20 cellular contexts compared by ENCODE assay signal in genomic region chr11:126426126-126426525, GRCh38.
A peak's percentile ranks its signal among the peaks of the same experiment; 100 is the strongest.
DNase-seq lines count a peak whose midpoint lies in the region; ATAC-seq, FAIRE-seq and TF ChIP-seq lines count a peak whose summit lies in the region.
"Had no signal": no experiment of that assay in that cellular context is flagged by ENCODE, and none has a peak within 500 bp of the region (broad histone marks: within the 10 kb centered on the region; RNA-seq: fewer than 3 reads in every experiment).

No MANE protein-coding gene starts in this region.

- H3K36me3 ChIP-seq in BLaER1 treated with 17β-estradiol and CSF1 and Interleukin-3, amounts not matched to agents 10 nM and 100 nM = no peaks in the 10 kb centered on the region
- H3K36me3 ChIP-seq in PC-3 (ENCODE audit: low read depth, low read length) (no peaks in the 10 kb centered on the region; the same call in 1 of the 2 replicates), colonic mucosa (no peaks in the 10 kb centered on the region)

- H3K4me3 Mint-ChIP-seq in osteocyte (ENCODE audit: unreplicated experiment) (no peak overlapping the region), Calu3 (ENCODE audit: low read depth, unreplicated experiment) (no peak overlapping the region)
- H3K4me3 Mint-ChIP-seq: CD8-positive, alpha-beta T cell had no signal

- POLR2A ChIA-PET in PC-3 (lab: Charles Lee; ENCODE audit: unreplicated experiment) = no interaction called here

- no peak for TF ChIP-seq POLR2A in H54 (IDR thresholded peaks at IDR 0.05; ENCODE audit: low read depth, low read length)

- H3K79me2 ChIP-seq in PC-3 (ENCODE audit: low read length) = no peaks in the 10 kb centered on the region

- no peak overlapping the region for H2AFZ ChIP-seq in PC-3 (ENCODE audit: low read length)

- peak overlapping the region in 8 of 11 experiments; percentile 39 to 96 (median 80); a peak in 15 of 22 replicates for H3K4me2 ChIP-seq in BLaER1 treated with 17β-estradiol and CSF1 and Interleukin-3, amounts not matched to agents 10 nM and 100 nM
- H3K4me2 ChIP-seq in PC-3 (ENCODE audit: low read length) = no peak overlapping the region

- BruUV-seq in PC-3 (replicated peaks; lab: Mats Ljungman, UMichigan) = no TSS peak
- BruUV-seq in Calu3 (replicated peaks; lab: Mats Ljungman, UMichigan) = no TSS peak

- FAIRE-seq in H54 (lab: Jason Lieb, UNC) = no peak
- FAIRE-seq: A204.1, GM12892, H1 had no signal

- no peaks in the 10 kb centered on the region for H3K9me2 ChIP-seq in PC-3 (replicated peaks; ENCODE audit: low read length)

- DNase-seq in PC-3 = peak; percentile 42
- DNase-seq in colonic mucosa = peak; percentile 67
- DNase-seq in osteocyte (ENCODE audit: extremely low spot score, unreplicated experiment) = no peak
- no peak for DNase-seq in stimulated activated CD4-positive, alpha-beta T cell treated with anti-CD3 and anti-CD28 coated beads, Interleukin-4, amount 100 ng/mL, for 1 hour
- no peak for DNase-seq in Calu3
- DNase-seq in H54 (ENCODE audit: insufficient read length, low spot score) = no peak
- DNase-seq: CD8-positive, alpha-beta T cell; DMS53; EL; MV-4-11; NCI-H1417; NCI-H187; NCI-H2107; NCI-H510A treated with DMSO at 0.1 percent for 48 hours; NCI-H82 had no signal

- H3K4me3 ChIP-seq in BLaER1 treated with 17β-estradiol and CSF1 and Interleukin-3, amounts not matched to agents 10 nM and 100 nM = no peak overlapping the region
- no peak overlapping the region for H3K4me3 ChIP-seq in PC-3 (ENCODE audit: low read length)
- H3K4me3 ChIP-seq in colonic mucosa = no peak overlapping the region

- no peak overlapping the region for H3K9ac ChIP-seq in BLaER1 treated with 17β-estradiol and CSF1 and Interleukin-3, amounts not matched to agents 10 nM and 100 nM
- no peak overlapping the region for H3K9ac ChIP-seq in PC-3 (ENCODE audit: low read length)
- H3K9ac ChIP-seq in colonic mucosa (ENCODE audit: low read depth in 2 of 2, low read length in 2 of 2) = no peak overlapping the region

- peaks cover 0 to 41% (median 0%) of the 10 kb centered on the region in 11 experiments; a peak in 5 of 22 replicates for H3K27me3 ChIP-seq in BLaER1 treated with 17β-estradiol and CSF1 and Interleukin-3, amounts not matched to agents 10 nM and 100 nM
- H3K27me3 ChIP-seq in PC-3 (ENCODE audit: low read length) (no peaks in the 10 kb centered on the region), colonic mucosa (no peaks in the 10 kb centered on the region)

- peaks cover 0 to 22% (median 0%) of the 10 kb centered on the region in 11 experiments; a peak in 3 of 22 replicates for H4K20me1 ChIP-seq in BLaER1 treated with 17β-estradiol and CSF1 and Interleukin-3, amounts not matched to agents 10 nM and 100 nM
- H4K20me1 ChIP-seq in PC-3 (ENCODE audit: low read length) = no peaks in the 10 kb centered on the region

- ATAC-seq in PC-3 (no peak), HG03175 (IDR thresholded peaks at IDR 0.05; ENCODE audit: unreplicated experiment) (no peak)
- ATAC-seq: CD8-positive, alpha-beta T cell had no signal

- H3K9me3 ChIP-seq in BLaER1 treated with 17β-estradiol and CSF1 and Interleukin-3, amounts not matched to agents 10 nM and 100 nM (replicated peaks in 1 of 11) = no peaks in the 10 kb centered on the region
- H3K9me3 ChIP-seq in PC-3 (ENCODE audit: low read length) (no peaks in the 10 kb centered on the region), colonic mucosa (no peaks in the 10 kb centered on the region)

- H3K4me1 ChIP-seq in BLaER1 treated with 17β-estradiol and CSF1 and Interleukin-3, amounts not matched to agents 10 nM and 100 nM = peaks cover 21 to 100% (median 90%) of the 10 kb centered on the region in 10 experiments
- H3K4me1 ChIP-seq in PC-3 (ENCODE audit: insufficient read depth, low read length) (peaks cover 10% of the 10 kb centered on the region), colonic mucosa (peaks cover 30% of the 10 kb centered on the region)

- H3K36me3 Mint-ChIP-seq in osteocyte (ENCODE audit: unreplicated experiment) (peaks cover 2% of the 10 kb centered on the region), Calu3 (ENCODE audit: insufficient read depth, unreplicated experiment) (no peaks in the 10 kb centered on the region)
- H3K36me3 Mint-ChIP-seq: CD8-positive, alpha-beta T cell had no signal

- peaks cover 20% of the 10 kb centered on the region for H3K4me1 Mint-ChIP-seq in osteocyte (ENCODE audit: unreplicated experiment)
- H3K4me1 Mint-ChIP-seq in Calu3 (ENCODE audit: low read depth, unreplicated experiment) = peaks cover 12% of the 10 kb centered on the region

- H3K27me3 Mint-ChIP-seq in osteocyte (ENCODE audit: unreplicated experiment) = no peaks in the 10 kb centered on the region
- H3K27me3 Mint-ChIP-seq in Calu3 (ENCODE audit: unreplicated experiment) = no peaks in the 10 kb centered on the region

- no peaks in the 10 kb centered on the region for H3F3A ChIP-seq in PC-3 (ENCODE audit: low read length, unreplicated experiment)

- intact Hi-C loops in PC-3 (cut with micrococcal nuclease) (no loop called here), colonic mucosa (cut with DNase I) (no loop called here), Calu3 (cut with micrococcal nuclease; ENCODE audit: unreplicated experiment) (no loop called here)

- no peak overlapping the region for H3K27ac ChIP-seq in BLaER1 treated with 17β-estradiol and CSF1 and Interleukin-3, amounts not matched to agents 10 nM and 100 nM
- H3K27ac ChIP-seq in PC-3 (ENCODE audit: low read length) (no peak overlapping the region), colonic mucosa (peak overlapping the region; percentile 39)

- no peaks in the 10 kb centered on the region for H3K9me3 Mint-ChIP-seq in osteocyte (ENCODE audit: unreplicated experiment)
- no peaks in the 10 kb centered on the region for H3K9me3 Mint-ChIP-seq in Calu3 (ENCODE audit: low read depth, unreplicated experiment)
- H3K9me3 Mint-ChIP-seq: CD8-positive, alpha-beta T cell had no signal

- H3K27ac Mint-ChIP-seq in osteocyte (ENCODE audit: unreplicated experiment) (peak overlapping the region; percentile 15), Calu3 (ENCODE audit: unreplicated experiment) (no peak overlapping the region)
- H3K27ac Mint-ChIP-seq: CD8-positive, alpha-beta T cell had no signal

- CTCF ChIA-PET in PC-3 (lab: Charles Lee) = no interaction called here
- CTCF ChIA-PET in Calu3 (lab: Charles Lee) = no interaction called here

- TF ChIP-seq CTCF in PC-3 (conservative IDR thresholded peaks at IDR 0.05; ENCODE audit: low read depth, low read length) = no peak
- TF ChIP-seq CTCF in colonic mucosa (IDR thresholded peaks at IDR 0.05) = no peak
- TF ChIP-seq CTCF in osteocyte (IDR thresholded peaks at IDR 0.05) = no peak
- no peak for TF ChIP-seq CTCF in Calu3 (IDR thresholded peaks at IDR 0.05; ENCODE audit: unreplicated experiment)

Comparison
In these comparisons a context has a peak if more than half of its experiments do, and no peak if none do; other contexts are left out.
1. DNase-seq: peak in PC-3 (single experiment) and colonic mucosa (single experiment); none in osteocyte (single experiment), stimulated activated CD4-positive, alpha-beta T cell treated with anti-CD3 and anti-CD28 coated beads, Interleukin-4, amount 100 ng/mL, for 1 hour (single experiment), Calu3 (single experiment) and H54 (single experiment).